Comparison of ENCODE assay signal across 15 cellular contexts in genomic region chr3:152769523-152769922, GRCh38.
DNase-seq lines count a peak whose midpoint lies in the region; ATAC-seq and TF ChIP-seq lines count a peak whose summit lies in the region.
"Had no signal": no experiment of that assay in that cellular context is flagged by ENCODE, and none has a peak within 500 bp of the region (broad histone marks: within the 10 kb centered on the region; RNA-seq: fewer than 3 reads in every experiment).

No MANE protein-coding gene starts in this region.

- H3K79me1 ChIP-seq in H9 (ENCODE audit: insufficient read depth, low read depth, low read length, poor library complexity, severe bottlenecking) = no peaks in the 10 kb centered on the region

- H3K4ac ChIP-seq in H9 (ENCODE audit: low read depth, low read length) = no peak overlapping the region

- H3K18ac ChIP-seq in H9 (ENCODE audit: insufficient read length, low read depth, low read length) = no peak overlapping the region

- H3K9ac ChIP-seq in H9 (ENCODE audit: extremely low read depth, insufficient read length, low read length) = no peak overlapping the region

- no peak overlapping the region for H3K27ac Mint-ChIP-seq in CD4-positive, alpha-beta T cell
- H3K27ac Mint-ChIP-seq in mesothelial cell of epicardium (no peak overlapping the region), H9 (no peak overlapping the region)
- H3K27ac Mint-ChIP-seq: activated T-helper 2 cell treated with anti-CD3 and anti-CD28 coated beads, Interferon-gamma antibody, Interleukin-2, Interleukin-4, amounts not matched to agents 10 μg/mL and 5 μg/mL and 100 μg/mL, durations not matched to agents 14 hours and 24 hours and 36 hours had no signal

- no peak overlapping the region for H2AK5ac ChIP-seq in H9 (ENCODE audit: insufficient read length, low read length)

- H3K14ac ChIP-seq in H9 (ENCODE audit: insufficient read depth, low read length) = no peak overlapping the region

- no peaks in the 10 kb centered on the region for H3K4me1 Mint-ChIP-seq in CD4-positive, alpha-beta T cell (ENCODE audit: low read depth)
- H3K4me1 Mint-ChIP-seq in mesothelial cell of epicardium (peaks cover 6% of the 10 kb centered on the region), H9 (no peaks in the 10 kb centered on the region)

- H3K27me3 ChIP-seq in CD4-positive, alpha-beta T cell (ENCODE audit: control insufficient read depth, insufficient read depth, low read length) = no peaks in the 10 kb centered on the region
- no peaks in the 10 kb centered on the region for H3K27me3 ChIP-seq in H9 (ENCODE audit: insufficient read depth, low read length)
- H3K27me3 ChIP-seq: hepatocyte, right lobe of liver had no signal

- ATAC-seq in GM18499 (IDR thresholded peaks at IDR 0.05; ENCODE audit: insufficient read depth, unreplicated experiment) = peak; percentile 95
- peak; percentile 88 for ATAC-seq in GM21367 (IDR thresholded peaks at IDR 0.05; ENCODE audit: unreplicated experiment)
- ATAC-seq in HG03095 (IDR thresholded peaks at IDR 0.05; ENCODE audit: unreplicated experiment) = peak; percentile 95
- ATAC-seq in CD4-positive, alpha-beta T cell (ENCODE audit: poor library complexity) = no peak

- no peak overlapping the region for H2AFZ ChIP-seq in H9 (ENCODE audit: low read length)
- H2AFZ ChIP-seq: hepatocyte, PC-9 had no signal

- CTCF ChIA-PET in CD4-positive, alpha-beta T cell (lab: Charles Lee) = no interaction called here

- H3K4me1 ChIP-seq in H9 (ENCODE audit: insufficient read depth, low read length) = no peaks in the 10 kb centered on the region
- H3K4me1 ChIP-seq: right lobe of liver had no signal

- H4K20me1 ChIP-seq in H9 (ENCODE audit: control insufficient read depth, insufficient read depth, insufficient read length) = no peaks in the 10 kb centered on the region

- no peak overlapping the region for H2BK15ac ChIP-seq in H9 (ENCODE audit: low read depth, low read length)

- no peak overlapping the region for H3K4me2 ChIP-seq in H9 (ENCODE audit: insufficient read depth, insufficient read length, low read length)
- H3K4me2 ChIP-seq: hepatocyte, PC-9 had no signal

- no peak overlapping the region for H2BK5ac ChIP-seq in H9 (ENCODE audit: insufficient read length, low read length)

- no peak overlapping the region for H3K27ac ChIP-seq in CD4-positive, alpha-beta T cell (ENCODE audit: low read depth, low read length)
- H3K27ac ChIP-seq in H9 (ENCODE audit: insufficient read length, low read depth, low read length) = no peak overlapping the region
- H3K27ac ChIP-seq: hepatocyte, PC-9, right lobe of liver, VCaP had no signal

- no peak overlapping the region for H4K8ac ChIP-seq in H9 (replicated peaks; ENCODE audit: insufficient read length, low read depth, low read length)

- no peak overlapping the region for H3K4me3 ChIP-seq in choroid plexus epithelial cell (ENCODE audit: low read depth, low read length)
- H3K4me3 ChIP-seq: hepatocyte, PC-9, right lobe of liver had no signal

- H3K27me3 Mint-ChIP-seq in CD4-positive, alpha-beta T cell = no peaks in the 10 kb centered on the region
- no peaks in the 10 kb centered on the region for H3K27me3 Mint-ChIP-seq in mesothelial cell of epicardium (ENCODE audit: low read depth)
- H3K27me3 Mint-ChIP-seq in H9 (ENCODE audit: low read depth) = no peaks in the 10 kb centered on the region

- no peak overlapping the region for H2BK20ac ChIP-seq in H9 (ENCODE audit: low read depth, low read length, poor library complexity, severe bottlenecking)

- no peak overlapping the region for H2BK12ac ChIP-seq in H9 (ENCODE audit: insufficient read length, low read depth, low read length)

- H3K23me2 ChIP-seq in H9 (ENCODE audit: insufficient read length, low read depth, low read length, poor library complexity, severe bottlenecking) = no peaks in the 10 kb centered on the region

- DNase-seq in choroid plexus epithelial cell (ENCODE audit: low read depth) (peak; percentile 10), mesothelial cell of epicardium (ENCODE audit: low spot score in 2 of 2, unreplicated experiment in 2 of 2) (no peak), DMS 273 (lab: John Stamatoyannopoulos, UW; ENCODE audit: unreplicated experiment) (no peak), H9 (no peak)
- no peak for DNase-seq in CD4-positive, alpha-beta T cell
- DNase-seq: C1 segment of cervical spinal cord, NCI-H1436 treated with DMSO at 0.1 percent for 48 hours, PC-9, right lobe of liver had no signal

- H3K23ac ChIP-seq in H9 (ENCODE audit: insufficient read length, low read depth, low read length) = no peak overlapping the region

- no peak overlapping the region for H4K91ac ChIP-seq in H9 (ENCODE audit: insufficient read length, low read depth, low read length)

- H3K9me3 Mint-ChIP-seq in CD4-positive, alpha-beta T cell = peaks cover 4% of the 10 kb centered on the region
- H3K9me3 Mint-ChIP-seq in mesothelial cell of epicardium (peaks cover 20% of the 10 kb centered on the region), H9 (peaks cover 9 to 15% of the 10 kb centered on the region in 2 experiments)

- no peaks in the 10 kb centered on the region for H3K79me2 ChIP-seq in H9 (ENCODE audit: insufficient read depth, low read length)
- H3K79me2 ChIP-seq: hepatocyte had no signal

- no peaks in the 10 kb centered on the region for H3K9me3 ChIP-seq in CD4-positive, alpha-beta T cell (ENCODE audit: control insufficient read depth, low read length)
- H3K9me3 ChIP-seq in H9 (ENCODE audit: control insufficient read depth, low read depth, low read length) = no peaks in the 10 kb centered on the region
- H3K9me3 ChIP-seq: right lobe of liver had no signal

- POLR2A ChIA-PET in CD4-positive, alpha-beta T cell (lab: Charles Lee) = no interaction called here

- TF ChIP-seq CTCF in choroid plexus epithelial cell (conservative IDR thresholded peaks at IDR 0.05; ENCODE audit: low read depth, low read length) (no peak), mesothelial cell of epicardium (IDR thresholded peaks at IDR 0.05; ENCODE audit: unreplicated experiment) (no peak), H9 (conservative IDR thresholded peaks at IDR 0.05) (no peak)
- no peak for TF ChIP-seq CTCF in CD4-positive, alpha-beta T cell (IDR thresholded peaks at IDR 0.05)

- no peak overlapping the region for H4K5ac ChIP-seq in H9 (ENCODE audit: insufficient read length, low read depth, low read length)

- H3T11ph ChIP-seq in H9 (ENCODE audit: low read length) = no peak overlapping the region

- no peaks in the 10 kb centered on the region for H3K36me3 Mint-ChIP-seq in CD4-positive, alpha-beta T cell (ENCODE audit: low read depth)
- peaks cover 6% of the 10 kb centered on the region for H3K36me3 Mint-ChIP-seq in mesothelial cell of epicardium
- peaks cover 0 to 10% (median 7%) of the 10 kb centered on the region in 3 experiments; a peak in 4 of 7 replicates for H3K36me3 Mint-ChIP-seq in H9 (ENCODE audit: insufficient read depth in 1 of 3, low read depth in 3 of 3)

- intact Hi-C loops in CD4-positive, alpha-beta T cell (cut with DNase I, micrococcal nuclease) = no loop called here

- no peak overlapping the region for H3K56ac ChIP-seq in H9 (ENCODE audit: insufficient read length, low read depth, low read length)

- no peak overlapping the region for H2BK120ac ChIP-seq in H9 (ENCODE audit: low read depth, low read length, poor library complexity, severe bottlenecking)

- H3K4me3 Mint-ChIP-seq in CD4-positive, alpha-beta T cell = no peak overlapping the region
- H3K4me3 Mint-ChIP-seq in mesothelial cell of epicardium (no peak overlapping the region), H9 (no peak overlapping the region)
